In genomic region chr7:129610709-129611245, GRCh38 we compare ENCODE assay signal across 8 cellular contexts. TPM values are rescaled to one million over a fixed set of nuclear protein-coding genes. Genes with fewer than 3 reads are reported as not detected.
A peak's percentile ranks its signal among the peaks of the same experiment; 100 is the strongest.
DNase-seq lines count a peak whose midpoint lies in the region; ATAC-seq and TF ChIP-seq lines count a peak whose summit lies in the region.

No MANE protein-coding gene starts in this region.

- no peak for TF ChIP-seq CTCF in CD8-positive, alpha-beta T cell (IDR thresholded peaks at IDR 0.05)
- TF ChIP-seq CTCF in OCI-LY7 (conservative IDR thresholded peaks at IDR 0.05; ENCODE audit: low read length) (no peak), neural progenitor cell (IDR thresholded peaks at IDR 0.05) (no peak)

- no peak for DNase-seq in CD8-positive, alpha-beta T cell
- no peak for DNase-seq in OCI-LY7 (ENCODE audit: low spot score)
- peak; percentile 52 for DNase-seq in neural progenitor cell (ENCODE audit: low spot score)
- no peak for DNase-seq in HCEC 1CT
- DNase-seq in medulla oblongata (ENCODE audit: extremely low spot score): no peak
- no peak for DNase-seq in GOT3 (lab: John Stamatoyannopoulos, UW)

- H3K79me2 ChIP-seq in OCI-LY7 (ENCODE audit: insufficient read depth, low read depth, low read length) (peaks cover 50% of the 10 kb centered on the region), neural progenitor cell (ENCODE audit: low read depth) (peaks cover 68% of the 10 kb centered on the region)

- H3K27me3 ChIP-seq in CD8-positive, alpha-beta T cell (ENCODE audit: insufficient read depth, low read length): no peaks in the 10 kb centered on the region
- H3K27me3 ChIP-seq in ectodermal cell (ENCODE audit: control insufficient read depth, insufficient read depth, low read length, poor library complexity, severe bottlenecking): no peaks in the 10 kb centered on the region
- no peaks in the 10 kb centered on the region for H3K27me3 ChIP-seq in neural progenitor cell

- H3K9me2 ChIP-seq in OCI-LY7 (ENCODE audit: insufficient read depth, low read length): no peaks in the 10 kb centered on the region

- peaks cover 23% of the 10 kb centered on the region for H3K36me3 Mint-ChIP-seq in CD8-positive, alpha-beta T cell
- peaks cover 30% of the 10 kb centered on the region for H3K36me3 Mint-ChIP-seq in neural progenitor cell

- POLR2A ChIA-PET in CD8-positive, alpha-beta T cell (lab: Charles Lee): interaction anchor here (0.6 to 2.0 kb wide), 2 partner anchors 8 to 108 kb away, joined by 3 to 8 read pairs; partner anchors contain the start of gene SMKR1
- POLR2A ChIA-PET in OCI-LY7 (lab: Charles Lee): interaction anchor here (0.6 to 1.2 kb wide), 4 partner anchors 10 to 1945 kb away, joined by 3 to 5 read pairs (median 3); no protein-coding TSS in a partner anchor

- H2AFZ ChIP-seq in OCI-LY7 (ENCODE audit: low read length) (peak overlapping the region; percentile 83), neural progenitor cell (replicated peaks) (peak overlapping the region; percentile 92)

- peak overlapping the region; percentile 91 for H3K27ac Mint-ChIP-seq in CD8-positive, alpha-beta T cell
- peak overlapping the region; percentile 98 for H3K27ac Mint-ChIP-seq in neural progenitor cell

- H3K4me3 Mint-ChIP-seq in CD8-positive, alpha-beta T cell: peak overlapping the region; percentile 88
- peak overlapping the region; percentile 98 for H3K4me3 Mint-ChIP-seq in neural progenitor cell

- H3K9ac ChIP-seq in neural progenitor cell: peak overlapping the region; percentile 95

- H3K4me1 ChIP-seq in CD8-positive, alpha-beta T cell (ENCODE audit: insufficient read depth, low read length): peaks cover 35% of the 10 kb centered on the region
- H3K4me1 ChIP-seq in OCI-LY7 (ENCODE audit: insufficient read depth, low read length, poor library complexity, severe bottlenecking) (peaks cover 35% of the 10 kb centered on the region), ectodermal cell (ENCODE audit: control insufficient read depth, insufficient read depth, low read length) (peaks cover 27% of the 10 kb centered on the region), neural progenitor cell (peaks cover 18% of the 10 kb centered on the region)

- intact Hi-C loops in CD8-positive, alpha-beta T cell (cut with DNase I, micrococcal nuclease): loop anchor here (1.0 to 10.0 kb wide), 13 partner anchors 108 to 1958 kb away; partner anchors contain the start of genes SSMEM1 (in 2 of the 2), STRIP2 (in 2 of the 2), TMEM209 (in 2 of the 2) and UBE2H (in 2 of the 2)
- intact Hi-C loops in OCI-LY7 (cut with micrococcal nuclease; ENCODE audit: unreplicated experiment): no loop called here

- no TSS peak for BruUV-seq in OCI-LY7 (replicated peaks; lab: Mats Ljungman, UMichigan)

- peak overlapping the region; percentile 70 for H3K4me3 ChIP-seq in CD8-positive, alpha-beta T cell (ENCODE audit: low read depth, low read length)
- H3K4me3 ChIP-seq in OCI-LY7 (ENCODE audit: low read depth, low read length, poor library complexity, severe bottlenecking) (peak overlapping the region; percentile 80), ectodermal cell (ENCODE audit: insufficient read depth, low read depth, low read length) (peak overlapping the region; percentile 94), neural progenitor cell (peak overlapping the region; percentile 98)

- CTCF ChIA-PET in CD8-positive, alpha-beta T cell (lab: Charles Lee): interaction anchor here (0.9 kb wide), 1 partner anchor 109 kb away, joined by 4 read pairs; no protein-coding TSS in a partner anchor
- CTCF ChIA-PET in OCI-LY7 (lab: Charles Lee; ENCODE audit: unreplicated experiment): no interaction called here

- H4K20me1 ChIP-seq in OCI-LY7 (ENCODE audit: insufficient read depth, low read length) (peaks cover 19% of the 10 kb centered on the region; the same call in 1 of the 2 replicates), neural progenitor cell (ENCODE audit: low read depth) (peaks cover 48% of the 10 kb centered on the region)

- H3K4me2 ChIP-seq in OCI-LY7 (ENCODE audit: low read length) (peak overlapping the region; percentile 77), neural progenitor cell (peak overlapping the region; percentile 80)

- no peaks in the 10 kb centered on the region for H3K9me3 ChIP-seq in CD8-positive, alpha-beta T cell (ENCODE audit: low read length)
- H3K9me3 ChIP-seq in OCI-LY7 (ENCODE audit: low read length) (no peaks in the 10 kb centered on the region), ectodermal cell (ENCODE audit: control insufficient read depth, low read length) (no peaks in the 10 kb centered on the region), neural progenitor cell (ENCODE audit: low read depth) (no peaks in the 10 kb centered on the region)

- H3K4me1 Mint-ChIP-seq in CD8-positive, alpha-beta T cell (ENCODE audit: low read depth): peaks cover 65% of the 10 kb centered on the region
- peaks cover 39% of the 10 kb centered on the region for H3K4me1 Mint-ChIP-seq in neural progenitor cell

- no peak for ATAC-seq in CD8-positive, alpha-beta T cell
- ATAC-seq in HG02840 (IDR thresholded peaks at IDR 0.05; ENCODE audit: low FRiP score, unreplicated experiment): no peak

- H3K36me3 ChIP-seq in CD8-positive, alpha-beta T cell (ENCODE audit: insufficient read depth, low read length): no peaks in the 10 kb centered on the region
- H3K36me3 ChIP-seq in OCI-LY7 (ENCODE audit: insufficient read depth, low read length): peaks cover 44% of the 10 kb centered on the region
- peaks cover 10% of the 10 kb centered on the region for H3K36me3 ChIP-seq in ectodermal cell (ENCODE audit: control insufficient read depth, insufficient read depth, low read length)
- no peaks in the 10 kb centered on the region for H3K36me3 ChIP-seq in neural progenitor cell

- no peaks in the 10 kb centered on the region for H3K27me3 Mint-ChIP-seq in CD8-positive, alpha-beta T cell (ENCODE audit: low read depth)
- H3K27me3 Mint-ChIP-seq in neural progenitor cell (ENCODE audit: insufficient read depth, low read depth): peaks cover 8% of the 10 kb centered on the region

- H3K27ac ChIP-seq in CD8-positive, alpha-beta T cell (ENCODE audit: low read depth, low read length): peak overlapping the region; percentile 62
- H3K27ac ChIP-seq in OCI-LY7 (ENCODE audit: low read depth, low read length, poor library complexity, severe bottlenecking) (peak overlapping the region; percentile 64), ectodermal cell (ENCODE audit: insufficient read depth, low read depth, low read length, poor library complexity, severe bottlenecking) (peak overlapping the region; percentile 87), neural progenitor cell (peak overlapping the region; percentile 98)

- no peaks in the 10 kb centered on the region for H3K9me3 Mint-ChIP-seq in CD8-positive, alpha-beta T cell
- no peaks in the 10 kb centered on the region for H3K9me3 Mint-ChIP-seq in neural progenitor cell

- 15% methylated on average over 17 of the region's 17 CpGs for WGBS in ectodermal cell, 2 experiments

- H3F3A ChIP-seq in neural progenitor cell (ENCODE audit: low read depth): peaks cover 12% of the 10 kb centered on the region

RNA-seq across cellular contexts. Expression of gene NRF1, which starts 0.7 kb away (rescaled TPM):
- total RNA-seq in CD8-positive, alpha-beta T cell: 10 to 100 TPM; 31.9 to 34.9 TPM
- 21.4 and 26.5 TPM in 2 replicates for total RNA-seq in OCI-LY7 (2014; rRNA removed; shearing (Covaris generic))
- total RNA-seq in OCI-LY7 (2022): 26.9 and 31.9 TPM in 2 replicates
- polyA plus RNA-seq in ectodermal cell (2013, experiment 1 of 4): 22.1 TPM
- 22.6 TPM for polyA plus RNA-seq in ectodermal cell (2013, experiment 2 of 4)
- polyA plus RNA-seq in ectodermal cell (2013, experiment 3 of 4): 18.7 TPM
- polyA plus RNA-seq in ectodermal cell (2013, experiment 4 of 4): 18.7 TPM
- 22.9 and 24.3 TPM in 2 replicates for total RNA-seq in neural progenitor cell (ENCODE audit: low replicate concordance)
